Comparison of ENCODE assay signal across 8 cellular contexts in the genomic region with DNA sequence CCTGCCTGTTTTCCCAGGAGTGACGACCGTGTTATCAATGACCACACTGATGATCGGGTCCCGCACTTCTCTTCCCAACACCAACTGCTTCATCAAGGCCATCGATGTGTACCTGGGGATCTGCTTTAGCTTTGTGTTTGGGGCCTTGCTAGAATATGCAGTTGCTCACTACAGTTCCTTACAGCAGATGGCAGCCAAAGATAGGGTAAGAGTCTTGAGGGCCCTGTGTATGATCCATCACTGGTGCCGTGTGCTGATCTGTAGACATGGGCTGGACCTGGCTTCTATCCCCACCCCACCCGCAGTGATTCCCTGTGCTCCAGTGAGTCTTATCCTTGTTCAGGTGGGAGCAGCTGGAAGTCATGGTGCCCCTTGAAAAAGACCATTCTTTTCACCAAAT. TPM values are rescaled to one million over a fixed set of nuclear protein-coding genes. Genes with fewer than 3 reads are reported as not detected.
DNase-seq lines count a peak whose midpoint lies in the region; ATAC-seq and TF ChIP-seq lines count a peak whose summit lies in the region.

No MANE protein-coding gene starts in this region.

- CTCF ChIA-PET in A673 (lab: Charles Lee), result no interaction called here
- CTCF ChIA-PET in activated CD4-positive, alpha-beta T cell treated with anti-CD3 and anti-CD28 coated beads for 36 hours (lab: Charles Lee), result interaction anchor here (0.6 kb wide), 1 partner anchor 377 kb away, joined by 3 read pairs; no protein-coding TSS in a partner anchor
- CTCF ChIA-PET in CD4-positive, alpha-beta T cell (lab: Charles Lee), result no interaction called here

- H3K4me3 ChIP-seq in A673 (ENCODE audit: low read depth, low read length, poor library complexity, severe bottlenecking), result no peak overlapping the region

- TF ChIP-seq CTCF in A673 (conservative IDR thresholded peaks at IDR 0.05; ENCODE audit: low read depth, low read length), result no peak
- TF ChIP-seq CTCF in GM20000 (IDR thresholded peaks at IDR 0.05; ENCODE audit: extremely low read depth, missing control alignments), result peak; percentile 25
- peak; percentile 56 for TF ChIP-seq CTCF in foreskin keratinocyte (conservative IDR thresholded peaks at IDR 0.05)
- TF ChIP-seq CTCF in CD4-positive, alpha-beta T cell (IDR thresholded peaks at IDR 0.05), result no peak

- BruUV-seq in A673 (replicated peaks; lab: Mats Ljungman, UMichigan), result no TSS peak

- peaks cover 17% of the 10 kb centered on the region for H3K27me3 Mint-ChIP-seq in activated CD4-positive, alpha-beta T cell treated with anti-CD3 and anti-CD28 coated beads for 36 hours
- H3K27me3 Mint-ChIP-seq in CD4-positive, alpha-beta T cell, result peaks cover 10% of the 10 kb centered on the region

- peak; percentile 3 for DNase-seq in A673 (ENCODE audit: low spot score)
- peak; percentile 39 for DNase-seq in GM20000 (ENCODE audit: low spot score)
- peak; percentile 46 for DNase-seq in OCI-M1 (lab: John Stamatoyannopoulos, UW)
- peak; percentile 7 to 42 for DNase-seq in foreskin keratinocyte
- peak in 29 of 49 donors; percentile 2 to 39 (median 10) for DNase-seq in substantia nigra (lab: John Stamatoyannopoulos, UW)
- DNase-seq in activated CD4-positive, alpha-beta T cell treated with anti-CD3 and anti-CD28 coated beads for 36 hours, result no peak
- no peak for DNase-seq in CD4-positive, alpha-beta T cell

- H3K9me3 ChIP-seq in A673 (ENCODE audit: low read depth, low read length, poor library complexity, severe bottlenecking), result no peaks in the 10 kb centered on the region
- H3K9me3 ChIP-seq in CD4-positive, alpha-beta T cell (ENCODE audit: control insufficient read depth, low read length), result no peaks in the 10 kb centered on the region

- H3K27ac ChIP-seq in A673 (ENCODE audit: low read depth, low read length, poor library complexity, severe bottlenecking), result no peak overlapping the region
- no peak overlapping the region for H3K27ac ChIP-seq in foreskin keratinocyte
- H3K27ac ChIP-seq in substantia nigra (ENCODE audit: low read depth, low read length, poor library complexity, severe bottlenecking), result no peak overlapping the region
- no peak overlapping the region for H3K27ac ChIP-seq in CD4-positive, alpha-beta T cell (ENCODE audit: low read depth, low read length)

- H3K36me3 ChIP-seq in A673 (ENCODE audit: insufficient read depth, low read length, poor library complexity, severe bottlenecking), result no peaks in the 10 kb centered on the region

- H3K4me3 Mint-ChIP-seq in activated CD4-positive, alpha-beta T cell treated with anti-CD3 and anti-CD28 coated beads for 36 hours, result no peak overlapping the region
- H3K4me3 Mint-ChIP-seq in CD4-positive, alpha-beta T cell, result no peak overlapping the region

- H3K4me1 ChIP-seq in A673 (ENCODE audit: insufficient read depth, low read length, poor library complexity, severe bottlenecking) (no peaks in the 10 kb centered on the region), foreskin keratinocyte (no peaks in the 10 kb centered on the region)

- POLR2A ChIA-PET in A673 (lab: Charles Lee; ENCODE audit: low non-redundant PET), result no interaction called here
- POLR2A ChIA-PET in activated CD4-positive, alpha-beta T cell treated with anti-CD3 and anti-CD28 coated beads for 36 hours (lab: Charles Lee), result no interaction called here
- POLR2A ChIA-PET in CD4-positive, alpha-beta T cell (lab: Charles Lee), result no interaction called here

- H3K4me1 Mint-ChIP-seq in activated CD4-positive, alpha-beta T cell treated with anti-CD3 and anti-CD28 coated beads for 36 hours, result no peaks in the 10 kb centered on the region
- H3K4me1 Mint-ChIP-seq in CD4-positive, alpha-beta T cell (ENCODE audit: low read depth), result no peaks in the 10 kb centered on the region

- peaks cover 35% of the 10 kb centered on the region for H3K27me3 ChIP-seq in A673 (replicated peaks; ENCODE audit: insufficient read depth, low read depth, low read length, poor library complexity)
- H3K27me3 ChIP-seq in foreskin keratinocyte, result no peaks in the 10 kb centered on the region
- H3K27me3 ChIP-seq in CD4-positive, alpha-beta T cell (ENCODE audit: control insufficient read depth, insufficient read depth, low read length), result no peaks in the 10 kb centered on the region

- no peaks in the 10 kb centered on the region for H3K36me3 Mint-ChIP-seq in activated CD4-positive, alpha-beta T cell treated with anti-CD3 and anti-CD28 coated beads for 36 hours (ENCODE audit: low read depth)
- H3K36me3 Mint-ChIP-seq in CD4-positive, alpha-beta T cell (ENCODE audit: low read depth), result no peaks in the 10 kb centered on the region

- intact Hi-C loops in A673 (cut with micrococcal nuclease; ENCODE audit: unreplicated experiment), result no loop called here
- intact Hi-C loops in activated CD4-positive, alpha-beta T cell treated with anti-CD3 and anti-CD28 coated beads for 36 hours (cut with DNase I, micrococcal nuclease), result no loop called here
- intact Hi-C loops in CD4-positive, alpha-beta T cell (cut with DNase I, micrococcal nuclease), result no loop called here

- H3K9me3 Mint-ChIP-seq in activated CD4-positive, alpha-beta T cell treated with anti-CD3 and anti-CD28 coated beads for 36 hours (ENCODE audit: low read depth), result no peaks in the 10 kb centered on the region
- H3K9me3 Mint-ChIP-seq in CD4-positive, alpha-beta T cell, result peaks cover 2% of the 10 kb centered on the region

- peak; percentile 71 for ATAC-seq in foreskin keratinocyte
- no peak for ATAC-seq in activated CD4-positive, alpha-beta T cell treated with anti-CD3 and anti-CD28 coated beads for 36 hours
- no peak for ATAC-seq in CD4-positive, alpha-beta T cell (ENCODE audit: poor library complexity)
- ATAC-seq in HG03378 (IDR thresholded peaks at IDR 0.05; ENCODE audit: unreplicated experiment), result no peak

- no peak overlapping the region for H3K27ac Mint-ChIP-seq in activated CD4-positive, alpha-beta T cell treated with anti-CD3 and anti-CD28 coated beads for 36 hours
- no peak overlapping the region for H3K27ac Mint-ChIP-seq in CD4-positive, alpha-beta T cell

RNA-seq across cellular contexts. Expression of a gene that starts 26.0 kb away (rescaled TPM):
- total RNA-seq in A673 (2021) (0.09 TPM in 1 of 2 replicates, not detected in the other), foreskin keratinocyte (not detected in 2 replicates)
- polyA plus RNA-seq in foreskin keratinocyte, result not detected in 2 replicates
- total RNA-seq in activated CD4-positive, alpha-beta T cell treated with anti-CD3 and anti-CD28 coated beads for 36 hours, result not detected
- total RNA-seq in CD4-positive, alpha-beta T cell, result not detected

RNA-seq across cellular contexts. Expression of a gene that starts 52.3 kb away (rescaled TPM):
- total RNA-seq in A673 (2021) (not detected in 2 replicates), foreskin keratinocyte (1.9 and 4.2 TPM in 2 replicates)
- 0.74 and 1.4 TPM in 2 replicates for polyA plus RNA-seq in foreskin keratinocyte
- not detected for total RNA-seq in activated CD4-positive, alpha-beta T cell treated with anti-CD3 and anti-CD28 coated beads for 36 hours
- not detected for total RNA-seq in CD4-positive, alpha-beta T cell

Comparison
In these comparisons a context has a peak if more than half of its experiments do, and no peak if none do; other contexts are left out.
1. DNase-seq: peak in A673 (single experiment), GM20000 (single experiment), OCI-M1 (single experiment), foreskin keratinocyte (2 of 2) and substantia nigra (29 of 49); none in activated CD4-positive, alpha-beta T cell treated with anti-CD3 and anti-CD28 coated beads for 36 hours (single experiment) and CD4-positive, alpha-beta T cell (0 of 10).
2. CTCF ChIP-seq: peak in GM20000 (single experiment) and foreskin keratinocyte (single experiment); none in A673 (single experiment) and CD4-positive, alpha-beta T cell (single experiment).